ENCODE assay signal across 1 cellular context in genomic region chr22:35995345-35995744, GRCh38.
A peak's percentile ranks its signal among the peaks of the same experiment; 100 is the strongest.
TF ChIP-seq lines count a peak whose summit lies in the region.

No MANE protein-coding gene starts in this region.

TF ChIP-seq in K562, 482 proteins besides CTCF, POLR2A, EP300 and RAD21 (continued from another document):
- TF ChIP-seq PRDM10 (IDR thresholded peaks at IDR 0.05; ENCODE audit: partially characterized antibody) (peak; percentile 76), FOXA3 (CRISPR knock-in tag; conservative IDR thresholded peaks at IDR 0.05 in 1 of 2, IDR thresholded peaks at IDR 0.05 in 1 of 2) (no peak), MEF2D (tag; conservative IDR thresholded peaks at IDR 0.05; ENCODE audit: low read depth) (no peak), HMG20B (CRISPR knock-in tag; IDR thresholded peaks at IDR 0.05) (no peak), ZNF23 (CRISPR knock-in tag; IDR thresholded peaks at IDR 0.05) (no peak), HOXB6 (CRISPR knock-in tag; IDR thresholded peaks at IDR 0.05; ENCODE audit: borderline replicate concordance) (no peak), ZNF57 (CRISPR knock-in tag; IDR thresholded peaks at IDR 0.05) (no peak), ZNF778 (CRISPR knock-in tag; IDR thresholded peaks at IDR 0.05) (no peak), ZNF184 (CRISPR knock-in tag; IDR thresholded peaks at IDR 0.05) (no peak), ATF3 (IDR thresholded peaks at IDR 0.05) (no peak), ATF3 (CRISPR knock-in tag; conservative IDR thresholded peaks at IDR 0.05) (no peak), LEF1 (IDR thresholded peaks at IDR 0.05) (no peak), ARID1B (IDR thresholded peaks at IDR 0.05) (no peak), ZNF717 (CRISPR knock-in tag; IDR thresholded peaks at IDR 0.05) (no peak), SREBF2 (CRISPR knock-in tag; IDR thresholded peaks at IDR 0.05) (no peak), BRD9 (IDR thresholded peaks at IDR 0.05; ENCODE audit: low read depth, partially characterized antibody) (no peak), ATF7 (IDR thresholded peaks at IDR 0.05) (peak; percentile 40; the same call in 1 of the 2 replicates), SMARCC2 (IDR thresholded peaks at IDR 0.05; ENCODE audit: low read depth) (no peak), NKRF (IDR thresholded peaks at IDR 0.05; ENCODE audit: borderline replicate concordance) (no peak), PCBP1 (IDR thresholded peaks at IDR 0.05; ENCODE audit: low read depth, low read length, poor library complexity, severe bottlenecking) (no peak), POLR3G (IDR thresholded peaks at IDR 0.05; ENCODE audit: extremely low read depth, insufficient read length, insufficient replicate concordance) (no peak), PHF21A (IDR thresholded peaks at IDR 0.05; ENCODE audit: borderline replicate concordance, low read depth) (no peak), ZKSCAN3 (CRISPR knock-in tag; IDR thresholded peaks at IDR 0.05) (no peak), VEZF1 (CRISPR knock-in tag; IDR thresholded peaks at IDR 0.05) (0 out of 2 replicates have a peak, but pooled peaks have one; percentile 11), ATF2 (CRISPR knock-in tag; IDR thresholded peaks at IDR 0.05) (no peak)
